In the genomic region with DNA sequence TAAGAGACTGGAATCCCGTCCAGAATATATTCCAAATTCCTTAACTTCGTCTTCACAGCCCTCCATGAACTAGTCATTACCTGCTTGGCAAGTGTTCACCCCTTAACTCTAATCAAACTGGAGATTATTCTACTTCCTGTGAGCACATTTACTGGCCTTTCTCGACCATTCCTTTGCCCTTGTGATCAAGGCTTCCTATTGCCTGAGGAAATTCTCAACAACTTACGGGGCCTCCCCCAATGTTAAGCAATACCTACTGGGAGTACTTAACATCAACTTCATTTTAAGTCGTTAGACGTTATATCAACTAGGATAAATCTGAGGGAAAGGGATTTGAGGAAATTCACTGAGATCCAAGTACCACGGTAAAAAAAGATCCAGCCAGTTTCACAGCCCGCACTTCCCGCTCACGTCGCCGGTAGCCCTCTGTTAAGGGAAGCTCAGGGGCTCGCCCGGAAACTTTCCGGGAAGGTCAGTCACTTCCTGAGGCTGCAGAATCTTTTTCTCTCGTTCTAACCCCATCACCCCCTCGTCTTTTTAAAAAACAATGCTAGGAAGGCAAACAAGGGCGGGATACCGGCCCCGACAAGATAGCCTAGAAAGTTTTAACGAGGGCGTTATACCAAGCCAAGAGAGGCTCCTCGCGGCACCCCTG, we compare ENCODE assay signal across 8 cellular contexts. TPM values are rescaled to one million over a fixed set of nuclear protein-coding genes. Genes with fewer than 3 reads are reported as not detected.
DNase-seq lines count a peak whose midpoint lies in the region; ATAC-seq and TF ChIP-seq lines count a peak whose summit lies in the region.

No MANE protein-coding gene starts in this region.

- H3K27ac ChIP-seq in epithelial cell of prostate: peak overlapping the region; percentile 95

- CTCF ChIA-PET in T-cell (lab: Charles Lee): interaction anchor here in 1 of 2 donors (1.7 kb wide), 1 partner anchor 43 kb away, joined by 8 read pairs; no protein-coding TSS in a partner anchor

- H3K27ac Mint-ChIP-seq in T-cell (peak overlapping the region; percentile 87 to 99), nephron progenitor cell (peak overlapping the region; percentile 92)

- TF ChIP-seq CTCF in AG09319 (IDR thresholded peaks at IDR 0.05; ENCODE audit: low read depth, low read length) (no peak), nephron progenitor cell (IDR thresholded peaks at IDR 0.05) (no peak)

- peak; percentile 46 for DNase-seq in AG09319 (ENCODE audit: extremely low read depth, low read depth)
- DNase-seq in H4 (ENCODE audit: low spot score): peak; percentile 25
- peak in 2 of 34 experiments; percentile 1 to 4 for DNase-seq in T-cell
- DNase-seq in epithelial cell of prostate (ENCODE audit: low read depth, low spot score): no peak
- DNase-seq in nephron progenitor cell: peak; percentile 30

- ATAC-seq in T-cell (replicated peaks in 1 of 4) (no peak), GM21529 (IDR thresholded peaks at IDR 0.05; ENCODE audit: unreplicated experiment) (no peak), HG03354 (IDR thresholded peaks at IDR 0.05; ENCODE audit: poor library complexity, severe bottlenecking, unreplicated experiment) (no peak), HG02973 (IDR thresholded peaks at IDR 0.05; ENCODE audit: unreplicated experiment) (no peak)

- H3K4me1 Mint-ChIP-seq in T-cell (peaks cover 50 to 57% (median 55%) of the 10 kb centered on the region in 3 donors), nephron progenitor cell (peaks cover 47% of the 10 kb centered on the region)

- H3K4me3 Mint-ChIP-seq in T-cell (peak overlapping the region; percentile 95 to 97 (median 96)), nephron progenitor cell (peak overlapping the region; percentile 90)

- peaks cover 12% of the 10 kb centered on the region for H3K36me3 Mint-ChIP-seq in T-cell
- H3K36me3 Mint-ChIP-seq in nephron progenitor cell (ENCODE audit: low read depth): peaks cover 24% of the 10 kb centered on the region

- H3K27me3 Mint-ChIP-seq in T-cell (no peaks in the 10 kb centered on the region), nephron progenitor cell (ENCODE audit: low read depth, poor library complexity) (peaks cover 9% of the 10 kb centered on the region)

- H3K9me3 Mint-ChIP-seq in T-cell: no peaks in the 10 kb centered on the region
- no peaks in the 10 kb centered on the region for H3K9me3 Mint-ChIP-seq in nephron progenitor cell

- POLR2A ChIA-PET in T-cell (lab: Charles Lee): interaction anchor here in 1 of 2 donors (1.2 kb wide), 1 partner anchor 300 kb away, joined by 7 read pairs; a partner anchor contains a TSS

RNA-seq across cellular contexts. Expression of a gene that starts 0.9 kb away (rescaled TPM):
- 124 and 131 TPM in 2 replicates for total RNA-seq in H4 (2014; rRNA removed; shearing (Covaris generic))
- total RNA-seq in T-cell: 10 to 100 TPM; 20.6 to 54.7 (median 48.9) TPM
